Comparison of ENCODE assay signal across 8 cellular contexts in genomic region chr1:36157973-36158826, GRCh38. TPM values are rescaled to one million over a fixed set of nuclear protein-coding genes. Genes with fewer than 3 reads are reported as not detected.
DNase-seq lines count a peak whose midpoint lies in the region; ATAC-seq, FAIRE-seq and TF ChIP-seq lines count a peak whose summit lies in the region.

No MANE protein-coding gene starts in this region.

- peaks cover 13% of the 10 kb centered on the region for H3K36me3 Mint-ChIP-seq in MCF 10A (ENCODE audit: insufficient read depth, unreplicated experiment)
- H3K36me3 Mint-ChIP-seq in mesothelial cell of epicardium, result no peaks in the 10 kb centered on the region

- H3K4me3 ChIP-seq in heart left ventricle (peak overlapping the region in 11 of 12 donors; percentile 77 to 100 (median 98)), aorta (ENCODE audit: low read length in 2 of 2) (peak overlapping the region; percentile 99)

- 28 to 38% (median 34%) methylated on average over 9 of the region's 9 CpGs for WGBS in heart left ventricle, 4 donors
- 28 to 35% methylated on average over 9 of the region's 9 CpGs for WGBS in aorta, 2 donors

- H3K9me3 ChIP-seq in heart left ventricle (no peaks in the 10 kb centered on the region), aorta (ENCODE audit: control insufficient read depth, low read length) (no peaks in the 10 kb centered on the region)

- BruUV-seq in MCF 10A (replicated peaks; lab: Mats Ljungman, UMichigan), result TSS peak; percentile 4

- CTCF ChIA-PET in MCF 10A (lab: Yijun Ruan, JAX), result interaction anchor here (0.9 to 1.9 kb wide), 2 partner anchors 30 to 127 kb away, joined by 4 to 5 read pairs; no protein-coding TSS in a partner anchor

- POLR2A ChIA-PET in MCF 10A (lab: Yijun Ruan, JAX), result interaction anchor here (0.7 to 3.3 kb wide), 6 partner anchors 11 to 1317 kb away, joined by 3 to 24 read pairs (median 4); partner anchors contain the start of genes LSM10 and THRAP3

- FAIRE-seq in urothelium cell line (lab: Jason Lieb, UNC), result no peak

- H3K27me3 ChIP-seq in heart left ventricle (no peaks in the 10 kb centered on the region), aorta (ENCODE audit: control insufficient read depth in 1 of 2, insufficient read depth in 2 of 2, low read length in 1 of 2) (no peaks in the 10 kb centered on the region)

- peaks cover 0 to 5% (median 0%) of the 10 kb centered on the region in 9 donors for H3K36me3 ChIP-seq in heart left ventricle
- no peaks in the 10 kb centered on the region for H3K36me3 ChIP-seq in aorta (ENCODE audit: control insufficient read depth in 1 of 2, insufficient read depth in 2 of 2, low read length in 1 of 2)

- no peak for ATAC-seq in heart left ventricle
- ATAC-seq in Right ventricle myocardium inferior, result no peak
- no peak for ATAC-seq in aorta (ENCODE audit: low FRiP score)
- ATAC-seq in GM19397 (IDR thresholded peaks at IDR 0.05; ENCODE audit: unreplicated experiment), result no peak

- intact Hi-C loops in heart left ventricle (cut with DNase I) (loop anchor here in 2 of 10 donors (2.0 to 5.0 kb wide), 2 partner anchors 64 to 67 kb away; partner anchors contain the start of gene THRAP3 (in 2 of the 2)), Right ventricle myocardium inferior (cut with DNase I) (no loop called here), MCF 10A (cut with micrococcal nuclease) (no loop called here), aorta (cut with DNase I) (loop anchor here in 1 of 2 donors (10.0 kb wide), 1 partner anchor 227 kb away; the partner anchor contains the start of gene STK40)

- H3K27ac Mint-ChIP-seq in MCF 10A (ENCODE audit: low read depth, unreplicated experiment) (peak overlapping the region; percentile 87), mesothelial cell of epicardium (peak overlapping the region; percentile 91)

- H3K4me1 Mint-ChIP-seq in MCF 10A (ENCODE audit: insufficient read depth, unreplicated experiment) (peaks cover 53% of the 10 kb centered on the region), mesothelial cell of epicardium (peaks cover 62% of the 10 kb centered on the region)

- peak overlapping the region; percentile 86 to 100 (median 100) for H3K27ac ChIP-seq in heart left ventricle
- H3K27ac ChIP-seq in aorta (ENCODE audit: low read depth in 1 of 2, low read length in 2 of 2), result peak overlapping the region; percentile 6 to 38

- DNase-seq in heart left ventricle, result peak in 1 of 5 donors; percentile 33
- DNase-seq in Right ventricle myocardium inferior (ENCODE audit: missing footprints), result no peak
- no peak for DNase-seq in MCF 10A (ENCODE audit: unreplicated experiment)
- DNase-seq in mesothelial cell of epicardium (ENCODE audit: low spot score in 2 of 2, unreplicated experiment in 2 of 2), result no peak
- DNase-seq in aorta, result peak in 1 of 2 donors; percentile 62
- no peak for DNase-seq in urothelium cell line (ENCODE audit: low spot score)
- no peak for DNase-seq in NCI-H2227 treated with DMSO at 0.1 percent for 48 hours (lab: John Stamatoyannopoulos, UW)

- no peaks in the 10 kb centered on the region for H3K9me3 Mint-ChIP-seq in MCF 10A (ENCODE audit: unreplicated experiment)
- no peaks in the 10 kb centered on the region for H3K9me3 Mint-ChIP-seq in mesothelial cell of epicardium

- peak overlapping the region; percentile 86 for H3K4me3 Mint-ChIP-seq in MCF 10A (ENCODE audit: unreplicated experiment)
- H3K4me3 Mint-ChIP-seq in mesothelial cell of epicardium, result peak overlapping the region; percentile 81

- H3K27me3 Mint-ChIP-seq in MCF 10A (ENCODE audit: insufficient read depth, unreplicated experiment), result no peaks in the 10 kb centered on the region
- H3K27me3 Mint-ChIP-seq in mesothelial cell of epicardium (ENCODE audit: low read depth), result no peaks in the 10 kb centered on the region

- TF ChIP-seq POLR2A in heart left ventricle (IDR thresholded peaks at IDR 0.05), result no peak

- H3K4me1 ChIP-seq in heart left ventricle, result peaks cover 29 to 78% (median 68%) of the 10 kb centered on the region in 12 donors
- H3K4me1 ChIP-seq in aorta (ENCODE audit: control insufficient read depth in 1 of 2, insufficient read depth in 2 of 2, low read length in 2 of 2), result peaks cover 0 to 5% of the 10 kb centered on the region in 2 donors

- no peak for TF ChIP-seq CTCF in heart left ventricle (IDR thresholded peaks at IDR 0.05)
- TF ChIP-seq CTCF in MCF 10A (IDR thresholded peaks at IDR 0.05; ENCODE audit: unreplicated experiment), result no peak
- no peak for TF ChIP-seq CTCF in mesothelial cell of epicardium (IDR thresholded peaks at IDR 0.05; ENCODE audit: unreplicated experiment)

RNA-seq across cellular contexts. Expression of gene MAP7D1, which starts 2.2 kb away (rescaled TPM):
- total RNA-seq in heart left ventricle (100 to 1,000 TPM; 249 to 706 (median 328) TPM), Right ventricle myocardium inferior (383 TPM), MCF 10A (2022) (131 and 170 TPM in 2 replicates), mesothelial cell of epicardium (97.8 to 103 TPM (median 101 TPM) in 3 replicates), aorta (100 to 1,000 TPM; 113 to 133 TPM)
- polyA plus RNA-seq in heart left ventricle (100 to 1,000 TPM; 236 to 331 TPM), aorta (10 to 100 TPM; 52.8 to 81.2 TPM)

RNA-seq across cellular contexts. Expression of gene TRAPPC3, which starts 8.9 kb away (rescaled TPM):
- total RNA-seq in heart left ventricle, result 10 to 100 TPM; 45.3 to 77.2 (median 52.9) TPM
- polyA plus RNA-seq in heart left ventricle, result 10 to 100 TPM; 40.8 to 89.6 TPM
- 53.9 TPM for total RNA-seq in Right ventricle myocardium inferior
- total RNA-seq in MCF 10A (2022), result 72.8 and 75.5 TPM in 2 replicates
- total RNA-seq in mesothelial cell of epicardium, result 64.8 to 68.5 TPM (median 68.5 TPM) in 3 replicates
- 10 to 100 TPM; 55.6 to 61.7 TPM for total RNA-seq in aorta
- polyA plus RNA-seq in aorta, result 10 to 100 TPM; 81.0 to 90.7 TPM

RNA-seq across cellular contexts. Expression of gene COL8A2, which starts 33.2 kb away (rescaled TPM):
- total RNA-seq in heart left ventricle, result 1 to 10 TPM in 5 of 9 donors, under 1 TPM in 4; 0.33 to 2.6 (median 1.1) TPM
- polyA plus RNA-seq in heart left ventricle, result under 1 TPM; 0.34 to 0.53 TPM
- 1.0 TPM for total RNA-seq in Right ventricle myocardium inferior
- not detected in 2 replicates for total RNA-seq in MCF 10A (2022)
- 9.0 to 10.5 TPM (median 10.4 TPM) in 3 replicates for total RNA-seq in mesothelial cell of epicardium
- 10 to 100 TPM; 37.5 to 48.5 TPM for total RNA-seq in aorta
- 10 to 100 TPM; 17.4 to 18.4 TPM for polyA plus RNA-seq in aorta
